19 cellular contexts compared by ENCODE assay signal in genomic region chr22:28004021-28004420, GRCh38.
DNase-seq lines count a peak whose midpoint lies in the region; ATAC-seq and TF ChIP-seq lines count a peak whose summit lies in the region.
"Had no signal": no experiment of that assay in that cellular context is flagged by ENCODE, and none has a peak within 500 bp of the region (broad histone marks: within the 10 kb centered on the region; RNA-seq: fewer than 3 reads in every experiment).

No MANE protein-coding gene starts in this region.

- CTCF ChIA-PET in WTC11 (lab: Charles Lee) = interaction anchor here (0.7 to 2.8 kb wide), 4 partner anchors 11 to 84 kb away, joined by 3 to 19 read pairs (median 4); no protein-coding TSS in a partner anchor

- H3K4me3 Mint-ChIP-seq in WTC11 = no peak overlapping the region
- H3K4me3 Mint-ChIP-seq: CD4-positive, CD25-positive, alpha-beta regulatory T cell; CD8-positive, alpha-beta memory T cell; HFFc6 had no signal

- no peaks in the 10 kb centered on the region for H3K27me3 Mint-ChIP-seq in WTC11 (ENCODE audit: low read depth)

- H3K36me3 Mint-ChIP-seq in WTC11 = no peaks in the 10 kb centered on the region
- H3K36me3 Mint-ChIP-seq: CD4-positive, CD25-positive, alpha-beta regulatory T cell; CD8-positive, alpha-beta memory T cell had no signal

- DNase-seq in H7 = peak; percentile 72
- DNase-seq in WTC11 (ENCODE audit: low spot score) = no peak
- DNase-seq in iPS-NIHi7 (ENCODE audit: extremely low spot score) = peak; percentile 36
- no peak for DNase-seq in HAP-1 (ENCODE audit: low spot score in 2 of 2)
- DNase-seq in GDM1 (lab: John Stamatoyannopoulos, UW) = no peak
- no peak for DNase-seq in GM19240 (ENCODE audit: insufficient read length, low spot score)
- DNase-seq: ACHN; BE2C; C1 segment of cervical spinal cord; CD4-positive, CD25-positive, alpha-beta regulatory T cell; CD8-positive, alpha-beta memory T cell; COR-L47; DMS 273 treated with DMSO at 0.1 percent for 48 hours; DMS53; DND-41; EL; GOT3; HFFc6 had no signal

- no peak overlapping the region for H3K4me3 ChIP-seq in H7 (ENCODE audit: insufficient read depth, low read depth, low read length)
- H3K4me3 ChIP-seq in HAP-1 = no peak overlapping the region

- in situ Hi-C loops in HAP-1 (cut with MboI; ENCODE audit: low sequenced_read_pairs) = loop anchor here (10.0 to 25.0 kb wide), 2 partner anchors 833 to 1249 kb away; no protein-coding TSS in a partner anchor

- no peaks in the 10 kb centered on the region for H3K9me3 Mint-ChIP-seq in WTC11
- H3K9me3 Mint-ChIP-seq: CD4-positive, CD25-positive, alpha-beta regulatory T cell; CD8-positive, alpha-beta memory T cell; HFFc6 had no signal

- H3K9me3 ChIP-seq in HAP-1 = no peaks in the 10 kb centered on the region
- H3K9me3 ChIP-seq: BE2C had no signal

- ATAC-seq in WTC11 = peak; percentile 51
- ATAC-seq: HCT116 had no signal

- H3K27me3 ChIP-seq in H7 (ENCODE audit: control insufficient read depth, insufficient read depth, low read length) (no peaks in the 10 kb centered on the region), HAP-1 (ENCODE audit: low read depth) (no peaks in the 10 kb centered on the region)
- H3K27me3 ChIP-seq: BE2C had no signal

- no peaks in the 10 kb centered on the region for H3K4me1 ChIP-seq in HAP-1

- H3K27ac Mint-ChIP-seq in WTC11 = no peak overlapping the region
- H3K27ac Mint-ChIP-seq: CD4-positive, CD25-positive, alpha-beta regulatory T cell; CD8-positive, alpha-beta memory T cell; HFFc6 had no signal

- H3K36me3 ChIP-seq in H7 (replicated peaks; ENCODE audit: control insufficient read depth, insufficient read depth, low read length) = peaks cover 2% of the 10 kb centered on the region; the same call in 1 of the 2 replicates
- H3K36me3 ChIP-seq in HAP-1 (replicated peaks) = 0 out of 2 replicates have a peak, but pooled peaks cover 1% of the 10 kb centered on the region
- H3K36me3 ChIP-seq: BE2C had no signal

- no peak for TF ChIP-seq CTCF in WTC11 (IDR thresholded peaks at IDR 0.05)

- POLR2A ChIA-PET in WTC11 (lab: Charles Lee) = no interaction called here

- no peaks in the 10 kb centered on the region for H3K4me1 Mint-ChIP-seq in WTC11
- H3K4me1 Mint-ChIP-seq: CD4-positive, CD25-positive, alpha-beta regulatory T cell; CD8-positive, alpha-beta memory T cell had no signal

TF ChIP-seq in WTC11, 78 proteins besides CTCF, POLR2A, EP300 and RAD21:
- no peak for TF ChIP-seq MAX (CRISPR knock-in tag; IDR thresholded peaks at IDR 0.05)
TF ChIP-seq in WTC11: peak in this region for 0.

Comparison
In these comparisons a context has a peak if more than half of its experiments do, and no peak if none do; other contexts are left out.
1. DNase-seq: peak in H7 (single experiment) and iPS-NIHi7 (single experiment); none in WTC11 (single experiment), HAP-1 (0 of 2), GDM1 (single experiment) and GM19240 (single experiment).